ENCODE assay signal across 13 cellular contexts in the genomic region with DNA sequence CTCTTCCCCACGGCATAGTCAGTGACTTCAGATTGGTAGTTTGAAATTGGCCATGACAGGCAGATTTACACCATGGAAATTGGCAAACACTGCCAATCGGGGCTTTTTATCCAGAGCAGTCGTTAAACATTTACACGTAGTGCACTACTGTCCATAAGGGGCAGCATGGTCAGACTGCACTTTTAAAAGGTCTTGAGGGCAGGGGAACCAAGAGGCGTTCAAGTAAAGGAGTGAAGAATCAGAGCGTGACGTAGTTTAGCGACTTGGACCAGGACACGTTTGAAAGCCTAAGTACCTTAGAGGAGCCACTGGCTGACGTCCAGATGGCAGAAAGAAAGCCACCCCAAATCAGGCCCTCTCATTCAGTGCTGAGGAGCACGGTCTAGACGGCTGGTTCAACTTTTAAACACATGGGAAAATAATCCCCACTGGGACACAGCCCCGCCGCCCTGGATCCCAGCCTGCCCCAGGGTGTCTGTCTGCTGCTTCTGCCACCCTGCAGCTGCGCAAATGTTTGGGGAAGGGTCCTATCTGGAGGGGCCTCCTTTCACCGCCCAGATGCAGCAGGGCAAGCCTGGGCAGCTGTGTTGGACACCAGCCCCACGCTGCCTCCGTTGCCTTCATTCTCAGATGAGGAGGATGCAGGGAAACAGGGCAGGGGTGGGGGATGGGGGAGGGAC. TPM values are rescaled to one million over a fixed set of nuclear protein-coding genes. Genes with fewer than 3 reads are reported as not detected.
DNase-seq lines count a peak whose midpoint lies in the region; ATAC-seq and TF ChIP-seq lines count a peak whose summit lies in the region.
"Had no signal": no experiment of that assay in that cellular context is flagged by ENCODE, and none has a peak within 500 bp of the region (broad histone marks: within the 10 kb centered on the region; RNA-seq: fewer than 3 reads in every experiment).

No MANE protein-coding gene starts in this region.

- CTCF ChIA-PET in WTC11 (lab: Charles Lee): interaction anchor here (1.6 to 2.7 kb wide), 5 partner anchors 8 to 101 kb away, joined by 6 to 23 read pairs (median 11); no protein-coding TSS in a partner anchor

- ATAC-seq in WTC11: no peak
- ATAC-seq: pancreas had no signal

- peaks cover 32% of the 10 kb centered on the region for H3K27me3 Mint-ChIP-seq in WTC11 (ENCODE audit: low read depth)
- H3K27me3 Mint-ChIP-seq: activated B cell treated with CpG ODN at 0.5 μM for 24 hours had no signal

- peaks cover 29% of the 10 kb centered on the region for H3K4me1 Mint-ChIP-seq in WTC11

- peaks cover 2% of the 10 kb centered on the region; the same call in 1 of the 2 replicates for H3K36me3 Mint-ChIP-seq in WTC11

- peak; percentile 2 for DNase-seq in stimulated activated CD4-positive, alpha-beta T cell treated with anti-CD3 and anti-CD28 coated beads, Interleukin-4, amount 100 ng/mL, for 24 hours
- no peak for DNase-seq in stimulated activated CD4-positive, alpha-beta T cell treated with anti-CD3 and anti-CD28 coated beads, Interleukin-4, amount 100 ng/mL, for 1 hour
- DNase-seq in WTC11 (ENCODE audit: low spot score) (no peak), mesenteric fat pad (ENCODE audit: low spot score) (peak; percentile 82), hepatic stellate cell (ENCODE audit: low spot score) (no peak), GM13976 (ENCODE audit: low spot score) (no peak), NCI-H146 treated with DMSO at 0.1 percent for 48 hours (lab: John Stamatoyannopoulos, UW; ENCODE audit: unreplicated experiment) (no peak), activated gamma-delta T cell (lab: John Stamatoyannopoulos, UW) (no peak)
- DNase-seq: activated B cell treated with CpG ODN at 0.5 μM for 24 hours; NCI-H146; NCI-H2227 treated with DMSO at 0.1 percent for 48 hours; pancreas; stimulated activated naive CD4-positive, alpha-beta T cell had no signal

- in situ Hi-C loops in GM13976 (cut with MboI; ENCODE audit: low sequenced_read_pairs, unreplicated experiment): no loop called here

- TF ChIP-seq CTCF in WTC11 (IDR thresholded peaks at IDR 0.05) (no peak), GM13976 (IDR thresholded peaks at IDR 0.05; ENCODE audit: borderline replicate concordance, control extremely low read depth, extremely low read depth, insufficient read depth, missing control alignments) (no peak)

- H3K4me3 Mint-ChIP-seq in WTC11: no peak overlapping the region
- H3K4me3 Mint-ChIP-seq: activated B cell treated with CpG ODN at 0.5 μM for 24 hours had no signal

- POLR2A ChIA-PET in WTC11 (lab: Charles Lee): no interaction called here

- 0 out of 2 replicates have a peak overlapping the region, but pooled peaks have one; percentile 13 for H3K27ac Mint-ChIP-seq in WTC11
- H3K27ac Mint-ChIP-seq: activated B cell treated with CpG ODN at 0.5 μM for 24 hours had no signal

- peaks cover 11% of the 10 kb centered on the region for H3K9me3 Mint-ChIP-seq in WTC11
- H3K9me3 Mint-ChIP-seq: activated B cell treated with CpG ODN at 0.5 μM for 24 hours had no signal

TF ChIP-seq in WTC11, 78 proteins besides CTCF, POLR2A, EP300 and RAD21:
- TF ChIP-seq, protein P1, sequence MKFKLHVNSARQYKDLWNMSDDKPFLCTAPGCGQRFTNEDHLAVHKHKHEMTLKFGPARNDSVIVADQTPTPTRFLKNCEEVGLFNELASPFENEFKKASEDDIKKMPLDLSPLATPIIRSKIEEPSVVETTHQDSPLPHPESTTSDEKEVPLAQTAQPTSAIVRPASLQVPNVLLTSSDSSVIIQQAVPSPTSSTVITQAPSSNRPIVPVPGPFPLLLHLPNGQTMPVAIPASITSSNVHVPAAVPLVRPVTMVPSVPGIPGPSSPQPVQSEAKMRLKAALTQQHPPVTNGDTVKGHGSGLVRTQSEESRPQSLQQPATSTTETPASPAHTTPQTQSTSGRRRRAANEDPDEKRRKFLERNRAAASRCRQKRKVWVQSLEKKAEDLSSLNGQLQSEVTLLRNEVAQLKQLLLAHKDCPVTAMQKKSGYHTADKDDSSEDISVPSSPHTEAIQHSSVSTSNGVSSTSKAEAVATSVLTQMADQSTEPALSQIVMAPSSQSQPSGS (CRISPR knock-in tag; IDR thresholded peaks at IDR 0.05; ENCODE audit: borderline replicate concordance, low read depth): no peak
- TF ChIP-seq ZNF671 (CRISPR knock-in tag; IDR thresholded peaks at IDR 0.05): no peak
- TF ChIP-seq TCF7 (CRISPR knock-in tag; IDR thresholded peaks at IDR 0.05; ENCODE audit: low read depth): no peak
- TF ChIP-seq SP1 (CRISPR knock-in tag; conservative IDR thresholded peaks at IDR 0.05): no peak
- TF ChIP-seq, protein P2, sequence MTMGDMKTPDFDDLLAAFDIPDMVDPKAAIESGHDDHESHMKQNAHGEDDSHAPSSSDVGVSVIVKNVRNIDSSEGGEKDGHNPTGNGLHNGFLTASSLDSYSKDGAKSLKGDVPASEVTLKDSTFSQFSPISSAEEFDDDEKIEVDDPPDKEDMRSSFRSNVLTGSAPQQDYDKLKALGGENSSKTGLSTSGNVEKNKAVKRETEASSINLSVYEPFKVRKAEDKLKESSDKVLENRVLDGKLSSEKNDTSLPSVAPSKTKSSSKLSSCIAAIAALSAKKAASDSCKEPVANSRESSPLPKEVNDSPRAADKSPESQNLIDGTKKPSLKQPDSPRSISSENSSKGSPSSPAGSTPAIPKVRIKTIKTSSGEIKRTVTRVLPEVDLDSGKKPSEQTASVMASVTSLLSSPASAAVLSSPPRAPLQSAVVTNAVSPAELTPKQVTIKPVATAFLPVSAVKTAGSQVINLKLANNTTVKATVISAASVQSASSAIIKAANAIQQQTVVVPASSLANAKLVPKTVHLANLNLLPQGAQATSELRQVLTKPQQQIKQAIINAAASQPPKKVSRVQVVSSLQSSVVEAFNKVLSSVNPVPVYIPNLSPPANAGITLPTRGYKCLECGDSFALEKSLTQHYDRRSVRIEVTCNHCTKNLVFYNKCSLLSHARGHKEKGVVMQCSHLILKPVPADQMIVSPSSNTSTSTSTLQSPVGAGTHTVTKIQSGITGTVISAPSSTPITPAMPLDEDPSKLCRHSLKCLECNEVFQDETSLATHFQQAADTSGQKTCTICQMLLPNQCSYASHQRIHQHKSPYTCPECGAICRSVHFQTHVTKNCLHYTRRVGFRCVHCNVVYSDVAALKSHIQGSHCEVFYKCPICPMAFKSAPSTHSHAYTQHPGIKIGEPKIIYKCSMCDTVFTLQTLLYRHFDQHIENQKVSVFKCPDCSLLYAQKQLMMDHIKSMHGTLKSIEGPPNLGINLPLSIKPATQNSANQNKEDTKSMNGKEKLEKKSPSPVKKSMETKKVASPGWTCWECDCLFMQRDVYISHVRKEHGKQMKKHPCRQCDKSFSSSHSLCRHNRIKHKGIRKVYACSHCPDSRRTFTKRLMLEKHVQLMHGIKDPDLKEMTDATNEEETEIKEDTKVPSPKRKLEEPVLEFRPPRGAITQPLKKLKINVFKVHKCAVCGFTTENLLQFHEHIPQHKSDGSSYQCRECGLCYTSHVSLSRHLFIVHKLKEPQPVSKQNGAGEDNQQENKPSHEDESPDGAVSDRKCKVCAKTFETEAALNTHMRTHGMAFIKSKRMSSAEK (CRISPR knock-in tag; IDR thresholded peaks at IDR 0.05; ENCODE audit: borderline replicate concordance): no peak
- TF ChIP-seq, protein P3, sequence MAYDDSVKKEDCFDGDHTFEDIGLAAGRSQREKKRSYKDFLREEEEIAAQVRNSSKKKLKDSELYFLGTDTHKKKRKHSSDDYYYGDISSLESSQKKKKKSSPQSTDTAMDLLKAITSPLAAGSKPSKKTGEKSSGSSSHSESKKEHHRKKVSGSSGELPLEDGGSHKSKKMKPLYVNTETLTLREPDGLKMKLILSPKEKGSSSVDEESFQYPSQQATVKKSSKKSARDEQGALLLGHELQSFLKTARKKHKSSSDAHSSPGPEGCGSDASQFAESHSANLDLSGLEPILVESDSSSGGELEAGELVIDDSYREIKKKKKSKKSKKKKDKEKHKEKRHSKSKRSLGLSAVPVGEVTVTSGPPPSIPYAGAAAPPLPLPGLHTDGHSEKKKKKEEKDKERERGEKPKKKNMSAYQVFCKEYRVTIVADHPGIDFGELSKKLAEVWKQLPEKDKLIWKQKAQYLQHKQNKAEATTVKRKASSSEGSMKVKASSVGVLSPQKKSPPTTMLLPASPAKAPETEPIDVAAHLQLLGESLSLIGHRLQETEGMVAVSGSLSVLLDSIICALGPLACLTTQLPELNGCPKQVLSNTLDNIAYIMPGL (CRISPR knock-in tag; IDR thresholded peaks at IDR 0.05): no peak
- TF ChIP-seq, protein P4, sequence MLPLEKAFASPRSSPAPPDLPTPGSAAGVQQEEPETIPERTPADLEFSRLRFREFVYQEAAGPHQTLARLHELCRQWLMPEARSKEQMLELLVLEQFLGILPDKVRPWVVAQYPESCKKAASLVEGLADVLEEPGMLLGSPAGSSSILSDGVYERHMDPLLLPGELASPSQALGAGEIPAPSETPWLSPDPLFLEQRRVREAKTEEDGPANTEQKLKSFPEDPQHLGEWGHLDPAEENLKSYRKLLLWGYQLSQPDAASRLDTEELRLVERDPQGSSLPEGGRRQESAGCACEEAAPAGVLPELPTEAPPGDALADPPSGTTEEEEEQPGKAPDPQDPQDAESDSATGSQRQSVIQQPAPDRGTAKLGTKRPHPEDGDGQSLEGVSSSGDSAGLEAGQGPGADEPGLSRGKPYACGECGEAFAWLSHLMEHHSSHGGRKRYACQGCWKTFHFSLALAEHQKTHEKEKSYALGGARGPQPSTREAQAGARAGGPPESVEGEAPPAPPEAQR (CRISPR knock-in tag; IDR thresholded peaks at IDR 0.05): no peak
- TF ChIP-seq NR3C1 (CRISPR knock-in tag; conservative IDR thresholded peaks at IDR 0.05; ENCODE audit: low read depth): no peak
- TF ChIP-seq TP53 (CRISPR knock-in tag; IDR thresholded peaks at IDR 0.05): no peak
- no peak for TF ChIP-seq IRF2 (CRISPR knock-in tag; IDR thresholded peaks at IDR 0.05; ENCODE audit: borderline replicate concordance, low read depth)
- TF ChIP-seq, protein P5, sequence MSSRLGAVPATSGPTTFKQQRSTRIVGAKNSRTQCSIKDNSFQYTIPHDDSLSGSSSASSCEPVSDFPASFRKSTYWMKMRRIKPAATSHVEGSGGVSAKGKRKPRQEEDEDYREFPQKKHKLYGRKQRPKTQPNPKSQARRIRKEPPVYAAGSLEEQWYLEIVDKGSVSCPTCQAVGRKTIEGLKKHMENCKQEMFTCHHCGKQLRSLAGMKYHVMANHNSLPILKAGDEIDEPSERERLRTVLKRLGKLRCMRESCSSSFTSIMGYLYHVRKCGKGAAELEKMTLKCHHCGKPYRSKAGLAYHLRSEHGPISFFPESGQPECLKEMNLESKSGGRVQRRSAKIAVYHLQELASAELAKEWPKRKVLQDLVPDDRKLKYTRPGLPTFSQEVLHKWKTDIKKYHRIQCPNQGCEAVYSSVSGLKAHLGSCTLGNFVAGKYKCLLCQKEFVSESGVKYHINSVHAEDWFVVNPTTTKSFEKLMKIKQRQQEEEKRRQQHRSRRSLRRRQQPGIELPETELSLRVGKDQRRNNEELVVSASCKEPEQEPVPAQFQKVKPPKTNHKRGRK (CRISPR knock-in tag; IDR thresholded peaks at IDR 0.05; ENCODE audit: borderline replicate concordance): no peak
- no peak for TF ChIP-seq MYBL2 (CRISPR knock-in tag; IDR thresholded peaks at IDR 0.05)

RNA-seq across cellular contexts. Expression of a gene that starts 52.5 kb away (rescaled TPM):
- 89.9 to 105 TPM (median 99.9 TPM) in 3 replicates for total RNA-seq in WTC11 (2021)
- total RNA-seq in mesenteric fat pad: 124 TPM

Comparison
In these comparisons a context has a peak if more than half of its experiments do, and no peak if none do; other contexts are left out.
1. DNase-seq: peak in stimulated activated CD4-positive, alpha-beta T cell treated with anti-CD3 and anti-CD28 coated beads, Interleukin-4, amount 100 ng/mL, for 24 hours (single experiment) and mesenteric fat pad (single experiment); none in stimulated activated CD4-positive, alpha-beta T cell treated with anti-CD3 and anti-CD28 coated beads, Interleukin-4, amount 100 ng/mL, for 1 hour (single experiment), WTC11 (single experiment), hepatic stellate cell (single experiment), GM13976 (single experiment), NCI-H146 treated with DMSO at 0.1 percent for 48 hours (single experiment) and activated gamma-delta T cell (single experiment).